In the genomic region with DNA sequence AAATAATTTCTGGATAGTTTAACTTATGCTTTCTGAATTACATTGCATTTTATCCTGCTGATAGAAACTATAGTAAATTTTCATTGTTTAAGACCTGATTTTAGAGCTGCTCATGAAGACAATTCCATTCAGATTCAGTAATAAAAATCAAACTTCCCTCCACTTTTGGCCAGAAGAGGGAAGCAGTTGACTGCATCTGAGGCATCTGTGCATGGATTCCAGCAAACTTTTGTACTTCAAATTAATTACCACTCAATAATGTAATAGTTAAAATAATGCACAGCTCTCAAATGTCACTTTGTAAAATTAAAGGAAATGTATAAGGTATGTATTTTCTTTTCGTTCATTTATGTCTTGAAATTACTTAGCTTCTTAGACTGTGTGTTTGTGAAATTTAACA, we compare ENCODE assay signal across 11 cellular contexts.
DNase-seq lines count a peak whose midpoint lies in the region; ATAC-seq and TF ChIP-seq lines count a peak whose summit lies in the region.
"Had no signal": no experiment of that assay in that cellular context is flagged by ENCODE, and none has a peak within 500 bp of the region (broad histone marks: within the 10 kb centered on the region; RNA-seq: fewer than 3 reads in every experiment).

No MANE protein-coding gene starts in this region.

- ATAC-seq in RWPE2 (ENCODE audit: low read depth) (no peak), HG03432 (IDR thresholded peaks at IDR 0.05; ENCODE audit: unreplicated experiment) (no peak)

- H3K4me3 ChIP-seq in AG04449 (ENCODE audit: low read depth, low read length) (no peak overlapping the region), H7 (ENCODE audit: insufficient read depth, low read depth, low read length) (no peak overlapping the region), RWPE2 (ENCODE audit: severe bottlenecking) (no peak overlapping the region)

- H3K4me3 Mint-ChIP-seq in T-helper 2 cell treated with Interferon-gamma antibody and Interleukin-4, amounts not matched to agents 5 μg/mL and 100 μg/mL, for 36 hours: no peak overlapping the region

- CTCF ChIA-PET in AG04449 (lab: Yijun Ruan, JAX): interaction anchor here (0.9 to 2.7 kb wide), 3 partner anchors 306 to 1930 kb away, joined by 3 to 11 read pairs (median 3); no protein-coding TSS in a partner anchor

- no peaks in the 10 kb centered on the region for H3K27me3 ChIP-seq in H7 (ENCODE audit: control insufficient read depth, insufficient read depth, low read length)
- no peaks in the 10 kb centered on the region for H3K27me3 ChIP-seq in RWPE2 (ENCODE audit: insufficient read depth, poor library complexity, severe bottlenecking)
- H3K27me3 ChIP-seq: neutrophil had no signal

- H3K27ac ChIP-seq in RWPE2 (ENCODE audit: poor library complexity, severe bottlenecking): no peak overlapping the region
- H3K27ac ChIP-seq: neutrophil had no signal

- peak; percentile 4 for TF ChIP-seq CTCF in AG04449 (IDR thresholded peaks at IDR 0.05; ENCODE audit: insufficient read depth, low read length, missing control alignments)
- peak; percentile 67 for TF ChIP-seq CTCF in RWPE2 (IDR thresholded peaks at IDR 0.05; ENCODE audit: poor library complexity, severe bottlenecking)

- no peaks in the 10 kb centered on the region for H3K9me3 ChIP-seq in RWPE2 (ENCODE audit: severe bottlenecking)
- H3K9me3 ChIP-seq: neutrophil had no signal

- H3K27me3 Mint-ChIP-seq in T-helper 2 cell treated with Interferon-gamma antibody and Interleukin-4, amounts not matched to agents 5 μg/mL and 100 μg/mL, for 36 hours (ENCODE audit: low read depth): no peaks in the 10 kb centered on the region

- H3K36me3 ChIP-seq in H7 (replicated peaks; ENCODE audit: control insufficient read depth, insufficient read depth, low read length): no peaks in the 10 kb centered on the region
- no peaks in the 10 kb centered on the region for H3K36me3 ChIP-seq in RWPE2 (ENCODE audit: low read depth)
- H3K36me3 ChIP-seq: neutrophil had no signal

- no peaks in the 10 kb centered on the region for H3K36me3 Mint-ChIP-seq in T-helper 2 cell treated with Interferon-gamma antibody and Interleukin-4, amounts not matched to agents 5 μg/mL and 100 μg/mL, for 36 hours (ENCODE audit: low read depth)

- DNase-seq in AG04449 (ENCODE audit: low read depth, low spot score) (no peak), H7 (peak; percentile 0), RWPE2 (ENCODE audit: low spot score) (no peak), inferior parietal cortex (ENCODE audit: extremely low spot score) (peak; percentile 45), cerebellar nuclear complex (lab: John Stamatoyannopoulos, UW) (no peak), NCI-H345 treated with DMSO at 0.1 percent for 48 hours (lab: John Stamatoyannopoulos, UW; ENCODE audit: unreplicated experiment) (no peak)
- DNase-seq in T-helper 2 cell treated with Interferon-gamma antibody and Interleukin-4, amounts not matched to agents 5 μg/mL and 100 μg/mL, for 36 hours (ENCODE audit: low spot score): no peak
- DNase-seq: activated CD8-positive, alpha-beta memory T cell treated with anti-CD3 and anti-CD28 coated beads for 24 hours; NCI-H446 had no signal

- no peaks in the 10 kb centered on the region for H3K9me3 Mint-ChIP-seq in T-helper 2 cell treated with Interferon-gamma antibody and Interleukin-4, amounts not matched to agents 5 μg/mL and 100 μg/mL, for 36 hours

- POLR2A ChIA-PET in AG04449 (lab: Yijun Ruan, JAX): no interaction called here

- no peaks in the 10 kb centered on the region for H3K4me1 Mint-ChIP-seq in T-helper 2 cell treated with Interferon-gamma antibody and Interleukin-4, amounts not matched to agents 5 μg/mL and 100 μg/mL, for 36 hours (ENCODE audit: low read depth)

- H3K4me1 ChIP-seq in RWPE2 (ENCODE audit: insufficient read depth, poor library complexity, severe bottlenecking): no peaks in the 10 kb centered on the region

- no peak overlapping the region for H3K27ac Mint-ChIP-seq in T-helper 2 cell treated with Interferon-gamma antibody and Interleukin-4, amounts not matched to agents 5 μg/mL and 100 μg/mL, for 36 hours

Comparison
In these comparisons a context has a peak if more than half of its experiments do, and no peak if none do; other contexts are left out.
1. DNase-seq: peak in H7 (single experiment) and inferior parietal cortex (single experiment); none in AG04449 (single experiment), RWPE2 (single experiment), cerebellar nuclear complex (0 of 2), T-helper 2 cell treated with Interferon-gamma antibody and Interleukin-4, amounts not matched to agents 5 μg/mL and 100 μg/mL, for 36 hours (single experiment) and NCI-H345 treated with DMSO at 0.1 percent for 48 hours (single experiment).